ENCODE assay signal across 14 cellular contexts in genomic region chr4:6639137-6639680, GRCh38. TPM values are rescaled to one million over a fixed set of nuclear protein-coding genes. Genes with fewer than 3 reads are reported as not detected.
DNase-seq lines count a peak whose midpoint lies in the region; ATAC-seq and TF ChIP-seq lines count a peak whose summit lies in the region.
"Had no signal": no experiment of that assay in that cellular context is flagged by ENCODE, and none has a peak within 500 bp of the region (broad histone marks: within the 10 kb centered on the region; RNA-seq: fewer than 3 reads in every experiment).

No MANE protein-coding gene starts in this region.

- peaks cover 0 to 4% (median 0%) of the 10 kb centered on the region in 11 experiments; a peak in 1 of 22 replicates for H3K9me3 ChIP-seq in BLaER1 treated with 17β-estradiol and CSF1 and Interleukin-3, amounts not matched to agents 10 nM and 100 nM (replicated peaks in 1 of 11)
- no peaks in the 10 kb centered on the region for H3K9me3 ChIP-seq in CD8-positive, alpha-beta T cell (ENCODE audit: low read length)
- no peaks in the 10 kb centered on the region for H3K9me3 ChIP-seq in right lobe of liver
- H3K9me3 ChIP-seq: ovary, stomach had no signal

- H4K20me1 ChIP-seq in BLaER1 treated with 17β-estradiol and CSF1 and Interleukin-3, amounts not matched to agents 10 nM and 100 nM: peaks cover 25 to 36% (median 28%) of the 10 kb centered on the region in 11 experiments; a peak in 21 of 22 replicates

- 0 out of 22 replicates have a peak overlapping the region, but pooled peaks of 1 of the 11 experiments have one; percentile 8 for H3K27ac ChIP-seq in BLaER1 treated with 17β-estradiol and CSF1 and Interleukin-3, amounts not matched to agents 10 nM and 100 nM
- H3K27ac ChIP-seq in CD8-positive, alpha-beta T cell (ENCODE audit: low read depth, low read length): no peak overlapping the region
- H3K27ac ChIP-seq in right lobe of liver: no peak overlapping the region

- CTCF ChIA-PET in CD8-positive, alpha-beta T cell (lab: Charles Lee): interaction anchor here (0.6 to 3.5 kb wide), 4 partner anchors 36 to 235 kb away, joined by 3 to 19 read pairs (median 7); partner anchors contain the start of gene BLOC1S4

- H3K27me3 ChIP-seq in BLaER1 treated with 17β-estradiol and CSF1 and Interleukin-3, amounts not matched to agents 10 nM and 100 nM: no peaks in the 10 kb centered on the region
- no peaks in the 10 kb centered on the region for H3K27me3 ChIP-seq in CD8-positive, alpha-beta T cell (ENCODE audit: insufficient read depth, low read length)
- H3K27me3 ChIP-seq in right lobe of liver: no peaks in the 10 kb centered on the region
- H3K27me3 ChIP-seq: ovary, stomach had no signal

- H3K27me3 Mint-ChIP-seq in CD8-positive, alpha-beta T cell (ENCODE audit: low read depth): no peaks in the 10 kb centered on the region
- H3K27me3 Mint-ChIP-seq in activated T-helper 2 cell treated with anti-CD3 and anti-CD28 coated beads, Interferon-gamma antibody, Interleukin-2, Interleukin-4, amounts not matched to agents 10 μg/mL and 5 μg/mL and 100 μg/mL, durations not matched to agents 14 hours and 24 hours and 36 hours (ENCODE audit: low read depth): no peaks in the 10 kb centered on the region
- no peaks in the 10 kb centered on the region for H3K27me3 Mint-ChIP-seq in naive B cell

- peak overlapping the region in 8 of 11 experiments; percentile 4 to 95 (median 89); a peak in 8 of 22 replicates for H3K4me2 ChIP-seq in BLaER1 treated with 17β-estradiol and CSF1 and Interleukin-3, amounts not matched to agents 10 nM and 100 nM

- no peak for DNase-seq in CD8-positive, alpha-beta T cell
- DNase-seq in activated T-helper 2 cell treated with anti-CD3 and anti-CD28 coated beads, Interferon-gamma antibody, Interleukin-2, Interleukin-4, amounts not matched to agents 10 μg/mL and 5 μg/mL and 100 μg/mL, durations not matched to agents 14 hours and 24 hours and 36 hours (ENCODE audit: low spot score): no peak
- DNase-seq in naive B cell (no peak), right lobe of liver (no peak), HT-29 (ENCODE audit: low spot score) (no peak), MV-4-11 (lab: John Stamatoyannopoulos, UW) (no peak)
- DNase-seq: NCI-H1436 treated with DMSO at 0.1 percent for 48 hours, NCI-H345, ovary, SHP77 treated with DMSO at 0.1 percent for 48 hours, small intestine, stomach had no signal

- no peak overlapping the region for H3K4me3 ChIP-seq in BLaER1 treated with 17β-estradiol and CSF1 and Interleukin-3, amounts not matched to agents 10 nM and 100 nM
- no peak overlapping the region for H3K4me3 ChIP-seq in CD8-positive, alpha-beta T cell (ENCODE audit: low read depth, low read length)
- no peak overlapping the region for H3K4me3 ChIP-seq in right lobe of liver

- peaks cover 17 to 26% (median 24%) of the 10 kb centered on the region in 11 experiments for H3K36me3 ChIP-seq in BLaER1 treated with 17β-estradiol and CSF1 and Interleukin-3, amounts not matched to agents 10 nM and 100 nM
- H3K36me3 ChIP-seq in CD8-positive, alpha-beta T cell (ENCODE audit: insufficient read depth, low read length): peaks cover 16% of the 10 kb centered on the region
- peaks cover 0 to 14% (median 4%) of the 10 kb centered on the region in 4 donors for H3K36me3 ChIP-seq in right lobe of liver
- H3K36me3 ChIP-seq: ovary had no signal

- H3K4me1 Mint-ChIP-seq in CD8-positive, alpha-beta T cell (ENCODE audit: low read depth): peaks cover 39% of the 10 kb centered on the region
- H3K4me1 Mint-ChIP-seq in activated T-helper 2 cell treated with anti-CD3 and anti-CD28 coated beads, Interferon-gamma antibody, Interleukin-2, Interleukin-4, amounts not matched to agents 10 μg/mL and 5 μg/mL and 100 μg/mL, durations not matched to agents 14 hours and 24 hours and 36 hours (ENCODE audit: low read depth): peaks cover 13% of the 10 kb centered on the region
- peaks cover 34 to 38% (median 35%) of the 10 kb centered on the region in 3 donors for H3K4me1 Mint-ChIP-seq in naive B cell

- H3K27ac Mint-ChIP-seq in CD8-positive, alpha-beta T cell: no peak overlapping the region
- H3K27ac Mint-ChIP-seq in activated T-helper 2 cell treated with anti-CD3 and anti-CD28 coated beads, Interferon-gamma antibody, Interleukin-2, Interleukin-4, amounts not matched to agents 10 μg/mL and 5 μg/mL and 100 μg/mL, durations not matched to agents 14 hours and 24 hours and 36 hours: no peak overlapping the region
- H3K27ac Mint-ChIP-seq in naive B cell: peak overlapping the region in 2 of 6 donors; percentile 57 to 99

- no peak for ATAC-seq in CD8-positive, alpha-beta T cell
- ATAC-seq in naive B cell (ENCODE audit: low read depth in 2 of 2) (no peak), right lobe of liver (no peak)

- WGBS in right lobe of liver (ENCODE audit: insufficient coverage, low coverage, low lambda C conversion rate, missing lambda C conversion rate): 88% methylated on average over 11 of the region's 14 CpGs

- no peaks in the 10 kb centered on the region for H3K9me3 Mint-ChIP-seq in CD8-positive, alpha-beta T cell
- no peaks in the 10 kb centered on the region for H3K9me3 Mint-ChIP-seq in activated T-helper 2 cell treated with anti-CD3 and anti-CD28 coated beads, Interferon-gamma antibody, Interleukin-2, Interleukin-4, amounts not matched to agents 10 μg/mL and 5 μg/mL and 100 μg/mL, durations not matched to agents 14 hours and 24 hours and 36 hours
- peaks cover 0 to 1% (median 0%) of the 10 kb centered on the region in 7 donors for H3K9me3 Mint-ChIP-seq in naive B cell

- no peak for TF ChIP-seq POLR2A in right lobe of liver (IDR thresholded peaks at IDR 0.05)

- H3K9ac ChIP-seq in BLaER1 treated with 17β-estradiol and CSF1 and Interleukin-3, amounts not matched to agents 10 nM and 100 nM: no peak overlapping the region

- H3K4me1 ChIP-seq in BLaER1 treated with 17β-estradiol and CSF1 and Interleukin-3, amounts not matched to agents 10 nM and 100 nM: peaks cover 27 to 42% (median 34%) of the 10 kb centered on the region in 10 experiments
- H3K4me1 ChIP-seq in CD8-positive, alpha-beta T cell (ENCODE audit: insufficient read depth, low read length): peaks cover 17% of the 10 kb centered on the region
- peaks cover 0 to 14% (median 7%) of the 10 kb centered on the region in 4 donors for H3K4me1 ChIP-seq in right lobe of liver

- peaks cover 39% of the 10 kb centered on the region for H3K36me3 Mint-ChIP-seq in CD8-positive, alpha-beta T cell
- peaks cover 37% of the 10 kb centered on the region for H3K36me3 Mint-ChIP-seq in activated T-helper 2 cell treated with anti-CD3 and anti-CD28 coated beads, Interferon-gamma antibody, Interleukin-2, Interleukin-4, amounts not matched to agents 10 μg/mL and 5 μg/mL and 100 μg/mL, durations not matched to agents 14 hours and 24 hours and 36 hours (ENCODE audit: low read depth)
- peaks cover 24 to 28% of the 10 kb centered on the region in 2 donors for H3K36me3 Mint-ChIP-seq in naive B cell

- peak overlapping the region; percentile 22 for H3K4me3 Mint-ChIP-seq in CD8-positive, alpha-beta T cell
- H3K4me3 Mint-ChIP-seq in activated T-helper 2 cell treated with anti-CD3 and anti-CD28 coated beads, Interferon-gamma antibody, Interleukin-2, Interleukin-4, amounts not matched to agents 10 μg/mL and 5 μg/mL and 100 μg/mL, durations not matched to agents 14 hours and 24 hours and 36 hours (ENCODE audit: low read depth): peak overlapping the region; percentile 37
- peak overlapping the region; percentile 16 to 81 (median 50) for H3K4me3 Mint-ChIP-seq in naive B cell

- POLR2A ChIA-PET in CD8-positive, alpha-beta T cell (lab: Charles Lee): interaction anchor here (0.7 to 5.8 kb wide), 7 partner anchors 19 to 428 kb away, joined by 3 to 76 read pairs (median 11); partner anchors contain the start of genes GRPEL1 and MRFAP1L1

- intact Hi-C loops in CD8-positive, alpha-beta T cell (cut with DNase I, micrococcal nuclease): no loop called here
- intact Hi-C loops in activated T-helper 2 cell treated with anti-CD3 and anti-CD28 coated beads, Interferon-gamma antibody, Interleukin-2, Interleukin-4, amounts not matched to agents 10 μg/mL and 5 μg/mL and 100 μg/mL, durations not matched to agents 14 hours and 24 hours and 36 hours (cut with micrococcal nuclease): no loop called here
- intact Hi-C loops in right lobe of liver (cut with DNase I): no loop called here

- TF ChIP-seq CTCF in CD8-positive, alpha-beta T cell (IDR thresholded peaks at IDR 0.05): no peak
- TF ChIP-seq CTCF in right lobe of liver (IDR thresholded peaks at IDR 0.05): no peak

RNA-seq across cellular contexts. Expression of gene MRFAP1, which starts 1.3 kb away (rescaled TPM):
- 100 to 1,000 TPM; 177 to 183 TPM for total RNA-seq in CD8-positive, alpha-beta T cell
- total RNA-seq in activated T-helper 2 cell treated with anti-CD3 and anti-CD28 coated beads, Interferon-gamma antibody, Interleukin-2, Interleukin-4, amounts not matched to agents 10 μg/mL and 5 μg/mL and 100 μg/mL, durations not matched to agents 14 hours and 24 hours and 36 hours: 105 TPM in 2 replicates
- 100 to 1,000 TPM; 156 to 214 (median 164) TPM for polyA plus RNA-seq in naive B cell (ENCODE audit: low read depth in 6 of 6)
- 100 to 1,000 TPM; 103 to 166 (median 129) TPM for total RNA-seq in right lobe of liver
- 92.4 and 106 TPM in 2 replicates for total RNA-seq in HT-29 (2014; rRNA removed; shearing (Covaris generic))

RNA-seq across cellular contexts. Expression of gene S100P, which starts 54.5 kb away (rescaled TPM):
- total RNA-seq in CD8-positive, alpha-beta T cell: 1 to 10 TPM; 1.1 to 1.5 TPM
- 3.4 and 5.8 TPM in 2 replicates for total RNA-seq in activated T-helper 2 cell treated with anti-CD3 and anti-CD28 coated beads, Interferon-gamma antibody, Interleukin-2, Interleukin-4, amounts not matched to agents 10 μg/mL and 5 μg/mL and 100 μg/mL, durations not matched to agents 14 hours and 24 hours and 36 hours
- 1 to 10 TPM in 1 of 6 donors, not detected in 5; 2.5 TPM for polyA plus RNA-seq in naive B cell (ENCODE audit: low read depth in 6 of 6)
- total RNA-seq in right lobe of liver: 1 to 10 TPM in 4 of 6 experiments, under 1 TPM in 2; 0.59 to 6.3 (median 2.7) TPM
- 412 and 628 TPM in 2 replicates for total RNA-seq in HT-29 (2014; rRNA removed; shearing (Covaris generic))
- polyA plus RNA-seq: GM12878 had no signal

Comparison
In these comparisons a context has a peak if more than half of its experiments do, and no peak if none do; other contexts are left out.
1. RNA of gene S100P, which starts 54.5 kb away (total RNA-seq): 412 to 628 TPM in HT-29; 0.59 to 6.3 TPM in right lobe of liver, 3.4 to 5.8 TPM in activated T-helper 2 cell treated with anti-CD3 and anti-CD28 coated beads, Interferon-gamma antibody, Interleukin-2, Interleukin-4, amounts not matched to agents 10 μg/mL and 5 μg/mL and 100 μg/mL, durations not matched to agents 14 hours and 24 hours and 36 hours and 1.1 to 1.5 TPM in CD8-positive, alpha-beta T cell; every median in the first group is over 10 times any median in the second.
2. Peak in every context shown above with its lines, with median percentiles within 50 percentile points of each other: H3K4me3 Mint-ChIP-seq.